1 cellular context compared by ENCODE assay signal in genomic region chr16:84959784-84960417, GRCh38.
A peak's percentile ranks its signal among the peaks of the same experiment; 100 is the strongest.
TF ChIP-seq lines count a peak whose summit lies in the region.

No MANE protein-coding gene starts in this region.

TF ChIP-seq in HepG2, 621 proteins besides CTCF, POLR2A, EP300 and RAD21 (continued from another document):
- no peak for TF ChIP-seq ZBTB40 (IDR thresholded peaks at IDR 0.05)
- peak; percentile 72; the same call in 1 of the 2 replicates for TF ChIP-seq ZBTB40 (CRISPR knock-in tag; IDR thresholded peaks at IDR 0.05)
- TF ChIP-seq AFF4 (CRISPR knock-in tag; IDR thresholded peaks at IDR 0.05), result no peak
- TF ChIP-seq FOXO1 (CRISPR knock-in tag; IDR thresholded peaks at IDR 0.05), result no peak
- TF ChIP-seq CC2D1A (CRISPR knock-in tag; IDR thresholded peaks at IDR 0.05), result no peak
- TF ChIP-seq SRSF9 (IDR thresholded peaks at IDR 0.05; ENCODE audit: borderline replicate concordance, insufficient read depth, low read depth, low read length, poor library complexity, severe bottlenecking), result no peak
- no peak for TF ChIP-seq ZNF44 (CRISPR knock-in tag; IDR thresholded peaks at IDR 0.05)
- TF ChIP-seq ZNF446 (CRISPR knock-in tag; IDR thresholded peaks at IDR 0.05), result no peak
- TF ChIP-seq ZNF547 (CRISPR knock-in tag; IDR thresholded peaks at IDR 0.05), result no peak
- no peak for TF ChIP-seq YEATS2 (CRISPR knock-in tag; IDR thresholded peaks at IDR 0.05; ENCODE audit: borderline replicate concordance)
- TF ChIP-seq TRIM24 (CRISPR knock-in tag; IDR thresholded peaks at IDR 0.05), result no peak
- peak; percentile 84 for TF ChIP-seq ZNF12 (CRISPR knock-in tag; IDR thresholded peaks at IDR 0.05)
- no peak for TF ChIP-seq ZBTB33 (CRISPR knock-in tag; IDR thresholded peaks at IDR 0.05)
- no peak for TF ChIP-seq FLYWCH1 (CRISPR knock-in tag; IDR thresholded peaks at IDR 0.05)
- no peak for TF ChIP-seq HINFP (CRISPR knock-in tag; IDR thresholded peaks at IDR 0.05; ENCODE audit: low read depth)
- TF ChIP-seq CCDC6 (CRISPR knock-in tag; IDR thresholded peaks at IDR 0.05), result no peak
- TF ChIP-seq BRF2 (CRISPR knock-in tag; IDR thresholded peaks at IDR 0.05), result no peak
- no peak for TF ChIP-seq ZNF839 (CRISPR knock-in tag; IDR thresholded peaks at IDR 0.05; ENCODE audit: borderline replicate concordance)
- TF ChIP-seq KDM3A (CRISPR knock-in tag; IDR thresholded peaks at IDR 0.05; ENCODE audit: low read depth), result no peak
- TF ChIP-seq HNRNPH1 (optimal IDR thresholded peaks at IDR 0.05; ENCODE audit: low read depth, low read length), result no peak
- TF ChIP-seq ZMYM2 (CRISPR knock-in tag; IDR thresholded peaks at IDR 0.05), result no peak
- no peak for TF ChIP-seq ZNF766 (CRISPR knock-in tag; IDR thresholded peaks at IDR 0.05; ENCODE audit: borderline replicate concordance)
- no peak for TF ChIP-seq ZNF512 (CRISPR knock-in tag; IDR thresholded peaks at IDR 0.05)
- no peak for TF ChIP-seq CHCHD3 (CRISPR knock-in tag; IDR thresholded peaks at IDR 0.05)
- TF ChIP-seq PRPF4 (IDR thresholded peaks at IDR 0.05; ENCODE audit: low read depth, low read length, poor library complexity, severe bottlenecking), result no peak
- 0 out of 2 replicates have a peak, but pooled peaks have one; percentile 18 for TF ChIP-seq TCF7 (IDR thresholded peaks at IDR 0.05; ENCODE audit: low read depth)
- no peak for TF ChIP-seq ATM (IDR thresholded peaks at IDR 0.05; ENCODE audit: borderline replicate concordance)
- no peak for TF ChIP-seq ZNF558 (CRISPR knock-in tag; IDR thresholded peaks at IDR 0.05; ENCODE audit: borderline replicate concordance)
- no peak for TF ChIP-seq SIN3A (IDR thresholded peaks at IDR 0.05; ENCODE audit: borderline replicate concordance, low read depth, low read length)
- peak; percentile 63; the same call in 1 of the 2 replicates for TF ChIP-seq ETV5 (CRISPR knock-in tag; IDR thresholded peaks at IDR 0.05; ENCODE audit: borderline replicate concordance)
- TF ChIP-seq ZNF337 (CRISPR knock-in tag; IDR thresholded peaks at IDR 0.05; ENCODE audit: borderline replicate concordance, low read depth), result no peak
- no peak for TF ChIP-seq DR1 (CRISPR knock-in tag; IDR thresholded peaks at IDR 0.05)
